In the genomic region with DNA sequence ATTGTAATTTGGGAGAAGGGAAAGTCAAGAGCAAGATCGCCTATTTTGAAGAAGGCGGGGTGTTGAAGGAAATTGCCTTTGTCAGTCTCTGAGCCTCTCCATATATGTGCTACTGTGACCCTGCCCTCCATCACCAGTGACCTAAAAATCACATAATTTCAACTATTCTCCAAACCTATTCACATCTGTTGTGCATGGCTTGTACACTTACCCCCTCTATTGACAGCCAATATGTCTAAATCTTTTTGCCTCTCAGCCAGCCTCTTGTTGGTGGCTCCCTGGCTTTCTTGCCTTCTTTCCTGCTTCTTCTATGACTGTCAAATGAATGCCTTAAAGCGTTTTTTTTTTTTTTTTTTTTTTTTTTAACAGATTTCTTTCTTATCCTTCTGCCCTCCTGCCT, we compare ENCODE assay signal across 11 cellular contexts.
DNase-seq lines count a peak whose midpoint lies in the region; ATAC-seq, FAIRE-seq and TF ChIP-seq lines count a peak whose summit lies in the region.
"Had no signal": no experiment of that assay in that cellular context is flagged by ENCODE, and none has a peak within 500 bp of the region (broad histone marks: within the 10 kb centered on the region; RNA-seq: fewer than 3 reads in every experiment).

No MANE protein-coding gene starts in this region.

- CTCF ChIA-PET in A549 (lab: Yijun Ruan, JAX): interaction anchor here (0.7 kb wide), 1 partner anchor 1653 kb away, joined by 3 read pairs; no protein-coding TSS in a partner anchor

- H3K4me3 ChIP-seq in A549 (no peak overlapping the region), cardiac muscle cell (no peak overlapping the region), esophagus muscularis mucosa (no peak overlapping the region)
- H3K4me3 ChIP-seq: SJCRH30 had no signal

- ATAC-seq in A549: peak; percentile 26 to 56; a peak in 2 of 6 replicates
- peak; percentile 38 for ATAC-seq in GM18519 (IDR thresholded peaks at IDR 0.05; ENCODE audit: low FRiP score, unreplicated experiment)

- H3K27me3 ChIP-seq in cardiac muscle cell (no peaks in the 10 kb centered on the region), esophagus muscularis mucosa (no peaks in the 10 kb centered on the region)
- H3K27me3 ChIP-seq: SJCRH30 had no signal

- WGBS in A549 (ENCODE audit: missing lambda C conversion rate): 24% methylated on average over 3 of the region's 3 CpGs
- 63% methylated on average over 3 of the region's 3 CpGs for WGBS in esophagus muscularis mucosa

- H3K36me3 ChIP-seq in cardiac muscle cell (no peaks in the 10 kb centered on the region), esophagus muscularis mucosa (no peaks in the 10 kb centered on the region)
- H3K36me3 ChIP-seq: SJCRH30 had no signal

- TF ChIP-seq POLR2A in A549 (IDR thresholded peaks at IDR 0.05; ENCODE audit: low read length): no peak
- TF ChIP-seq POLR2A in esophagus muscularis mucosa (IDR thresholded peaks at IDR 0.05; ENCODE audit: low read depth): no peak

- H3K4me1 ChIP-seq in A549: no peaks in the 10 kb centered on the region
- H3K4me1 ChIP-seq in cardiac muscle cell (ENCODE audit: low read depth): peaks cover 7% of the 10 kb centered on the region
- H3K4me1 ChIP-seq in esophagus muscularis mucosa: peaks cover 0 to 27% (median 5%) of the 10 kb centered on the region in 4 donors

- H3K27ac ChIP-seq in A549 (no peak overlapping the region), cardiac muscle cell (no peak overlapping the region), esophagus muscularis mucosa (replicated peaks in 1 of 4) (no peak overlapping the region)
- H3K27ac ChIP-seq: SJCRH30 had no signal

- DNase-seq in A549 (ENCODE audit: low read depth in 1 of 2, low spot score in 1 of 2) (peak in 1 of 2 experiments; percentile 13), NCI-H82 (lab: John Stamatoyannopoulos, UW) (peak; percentile 46), cardiac muscle cell (ENCODE audit: low read depth in 1 of 2, low spot score in 1 of 2) (peak in 1 of 2 donors; percentile 42), esophagus muscularis mucosa (ENCODE audit: extremely low spot score) (no peak), mesenteric fat pad (ENCODE audit: low spot score) (no peak)
- no peak for DNase-seq in stimulated activated CD4-positive, alpha-beta T cell treated with anti-CD3 and anti-CD28 coated beads, Interleukin-2, amount 100 ng/mL, for 48 hours
- no peak for DNase-seq in activated effector memory CD4-positive, alpha-beta T cell treated with Interleukin-2 at 50 U/mL for 16 hours
- DNase-seq: immature natural killer cell; stimulated activated CD4-positive, alpha-beta T cell treated with anti-CD3 and anti-CD28 coated beads, Interleukin-1b, Interleukin-23, amount 100 ng/mL, for 48 hours had no signal

- POLR2A ChIA-PET in A549 (lab: Yijun Ruan, JAX): no interaction called here

- H3K9me3 ChIP-seq in A549: no peaks in the 10 kb centered on the region
- H3K9me3 ChIP-seq in cardiac muscle cell (ENCODE audit: low read depth): no peaks in the 10 kb centered on the region
- no peaks in the 10 kb centered on the region for H3K9me3 ChIP-seq in esophagus muscularis mucosa
- H3K9me3 ChIP-seq: SJCRH30 had no signal

- TF ChIP-seq CTCF in A549 (IDR thresholded peaks at IDR 0.05) (peak; percentile 52), cardiac muscle cell (IDR thresholded peaks at IDR 0.05; ENCODE audit: low read depth, low read length) (peak; percentile 40), esophagus muscularis mucosa (IDR thresholded peaks at IDR 0.05) (peak in 1 of 3 experiments; percentile 30)

- intact Hi-C loops in esophagus muscularis mucosa (cut with DNase I): no loop called here

- TF ChIP-seq EP300 in A549 (IDR thresholded peaks at IDR 0.05) (no peak), esophagus muscularis mucosa (IDR thresholded peaks at IDR 0.05) (no peak)

- H3K4me2 ChIP-seq in A549: no peak overlapping the region

- TF ChIP-seq RAD21 in A549 (conservative IDR thresholded peaks at IDR 0.05 in 1 of 2, IDR thresholded peaks at IDR 0.05 in 1 of 2): peak; percentile 71 to 72

- FAIRE-seq in A549 (lab: Jason Lieb, UNC): no peak

TF ChIP-seq in A549, 52 proteins besides CTCF, POLR2A, EP300 and RAD21:
- TF ChIP-seq ZSCAN20 (CRISPR knock-in tag; IDR thresholded peaks at IDR 0.05) (no peak), SMC3 (IDR thresholded peaks at IDR 0.05) (peak; percentile 46; the same call in 2 of the 3 replicates)
